ENCODE assay signal across 10 cellular contexts in genomic region chr19:55088021-55088451, GRCh38. TPM values are rescaled to one million over a fixed set of nuclear protein-coding genes. Genes with fewer than 3 reads are reported as not detected.
DNase-seq lines count a peak whose midpoint lies in the region; ATAC-seq and TF ChIP-seq lines count a peak whose summit lies in the region.
"Had no signal": no experiment of that assay in that cellular context is flagged by ENCODE, and none has a peak within 500 bp of the region (broad histone marks: within the 10 kb centered on the region; RNA-seq: fewer than 3 reads in every experiment).

No MANE protein-coding gene starts in this region.

- peak overlapping the region; percentile 78 to 86 (median 85) for H3K4me3 Mint-ChIP-seq in brain
- H3K4me3 Mint-ChIP-seq in naive B cell, result peak overlapping the region; percentile 63 to 90 (median 80)

- H2BK5ac ChIP-seq in trophoblast cell (ENCODE audit: low read depth, low read length, poor library complexity), result no peak overlapping the region

- no peaks in the 10 kb centered on the region for H3K79me1 ChIP-seq in trophoblast cell (ENCODE audit: low read length)

- intact Hi-C loops in left ventricle myocardium inferior (cut with micrococcal nuclease) (no loop called here), Right ventricle myocardium inferior (cut with DNase I) (no loop called here)

- H3K27me3 Mint-ChIP-seq in brain, result peaks cover 31% of the 10 kb centered on the region
- peaks cover 48 to 61% (median 58%) of the 10 kb centered on the region in 3 donors for H3K27me3 Mint-ChIP-seq in naive B cell

- H3K9me3 Mint-ChIP-seq in brain (peaks cover 0 to under 1% (median 0%) of the 10 kb centered on the region in 5 experiments), naive B cell (no peaks in the 10 kb centered on the region)

- H3K4ac ChIP-seq in trophoblast cell (ENCODE audit: low read depth, low read length), result no peak overlapping the region

- no peak overlapping the region for H2AK5ac ChIP-seq in trophoblast cell (ENCODE audit: low read length)

- H3K4me1 ChIP-seq in left ventricle myocardium inferior (peaks cover 42% of the 10 kb centered on the region), trophoblast cell (ENCODE audit: control insufficient read depth in 1 of 2, insufficient read depth in 2 of 2, low read length in 2 of 2) (peaks cover 8 to 10% of the 10 kb centered on the region in 2 experiments)

- H2AFZ ChIP-seq in trophoblast cell (ENCODE audit: insufficient read depth, low read length, poor library complexity), result no peak overlapping the region

- H4K91ac ChIP-seq in trophoblast cell (ENCODE audit: low read depth, low read length), result no peak overlapping the region

- no CpG with 5 or more reads among the region's 12 CpGs for WGBS in trophoblast cell (ENCODE audit: extremely low coverage, insufficient coverage, insufficient read length)

- H3K23ac ChIP-seq in trophoblast cell (ENCODE audit: low read length), result no peak overlapping the region

- peak overlapping the region; percentile 78 to 96 (median 78) for H3K27ac Mint-ChIP-seq in brain
- H3K27ac Mint-ChIP-seq in naive B cell, result peak overlapping the region in 1 of 6 donors; percentile 70

- H3K9ac ChIP-seq in trophoblast cell (ENCODE audit: low read length), result no peak overlapping the region

- TF ChIP-seq CTCF in left ventricle myocardium inferior (IDR thresholded peaks at IDR 0.05; ENCODE audit: borderline replicate concordance) (no peak), brain (conservative IDR thresholded peaks at IDR 0.05) (no peak)

- H2BK12ac ChIP-seq in trophoblast cell (ENCODE audit: low read length), result no peak overlapping the region

- H3K79me2 ChIP-seq in trophoblast cell (ENCODE audit: control insufficient read depth, insufficient read depth, low read length, poor library complexity), result no peaks in the 10 kb centered on the region

- peaks cover 28% of the 10 kb centered on the region for H3K36me3 ChIP-seq in left ventricle myocardium inferior
- peaks cover 47 to 64% of the 10 kb centered on the region in 2 experiments for H3K36me3 ChIP-seq in trophoblast cell (ENCODE audit: control insufficient read depth in 1 of 2, insufficient read depth in 2 of 2, low read length in 2 of 2)
- H3K36me3 ChIP-seq: ovary had no signal

- H3K27me3 ChIP-seq in left ventricle myocardium inferior (ENCODE audit: low read depth) (peaks cover 37% of the 10 kb centered on the region), trophoblast cell (ENCODE audit: insufficient read depth, low read length) (no peaks in the 10 kb centered on the region)

- ATAC-seq in Right ventricle myocardium inferior, result no peak
- no peak for ATAC-seq in naive B cell (ENCODE audit: low read depth in 2 of 2)
- no peak for ATAC-seq in HG03097 (IDR thresholded peaks at IDR 0.05; ENCODE audit: low FRiP score, unreplicated experiment)

- H2BK120ac ChIP-seq in trophoblast cell (ENCODE audit: insufficient read depth, low read length, poor library complexity), result no peak overlapping the region

- H3K36me3 Mint-ChIP-seq in brain (peaks cover 13% of the 10 kb centered on the region), naive B cell (peaks cover 0 to 23% of the 10 kb centered on the region in 2 donors)

- H3K4me3 ChIP-seq in left ventricle myocardium inferior (peak overlapping the region; percentile 70), trophoblast cell (ENCODE audit: low read depth, low read length) (no peak overlapping the region)

- H3K18ac ChIP-seq in trophoblast cell (ENCODE audit: low read length), result no peak overlapping the region

- H3K4me2 ChIP-seq in trophoblast cell (ENCODE audit: low read length), result no peak overlapping the region

- H4K12ac ChIP-seq in trophoblast cell (ENCODE audit: low read depth, low read length), result no peak overlapping the region

- H3K27ac ChIP-seq in left ventricle myocardium inferior (replicated peaks) (peak overlapping the region; percentile 64), trophoblast cell (ENCODE audit: low read depth, low read length) (no peak overlapping the region), caudate nucleus (ENCODE audit: low read depth, low read length) (no peak overlapping the region)
- H3K27ac ChIP-seq: ovary had no signal

- H3K9me3 ChIP-seq in left ventricle myocardium inferior (replicated peaks), result no peaks in the 10 kb centered on the region
- H3K9me3 ChIP-seq in trophoblast cell (ENCODE audit: insufficient read depth, low read depth, low read length), result no peaks in the 10 kb centered on the region
- H3K9me3 ChIP-seq: ovary had no signal

- H4K8ac ChIP-seq in trophoblast cell (ENCODE audit: low read depth, low read length), result no peak overlapping the region

- peaks cover 37% of the 10 kb centered on the region for H3K4me1 Mint-ChIP-seq in brain
- H3K4me1 Mint-ChIP-seq in naive B cell, result peaks cover 28 to 35% (median 30%) of the 10 kb centered on the region in 3 donors

- no peak overlapping the region for H3K14ac ChIP-seq in trophoblast cell (ENCODE audit: low read length)

- DNase-seq in left ventricle myocardium inferior (no peak), Right ventricle myocardium inferior (ENCODE audit: missing footprints) (no peak), naive B cell (no peak), trophoblast cell (no peak), cortex of kidney (lab: John Stamatoyannopoulos, UW) (no peak), caudate nucleus (lab: John Stamatoyannopoulos, UW) (no peak)
- DNase-seq: NCI-H1417 treated with DMSO at 0.1 percent for 48 hours had no signal

RNA-seq across cellular contexts. Expression of gene EPS8L1, which starts 12.4 kb away (rescaled TPM):
- total RNA-seq in left ventricle myocardium inferior (0.88 TPM), Right ventricle myocardium inferior (1.9 TPM)
- polyA plus RNA-seq in brain (ENCODE audit: insufficient read depth, low read depth, low replicate concordance) (5.5 TPM), naive B cell (ENCODE audit: low read depth in 6 of 6) (not detected)
- 188 and 197 TPM in 2 replicates for polyA plus RNA-seq in trophoblast cell (2013)

RNA-seq across cellular contexts. Expression of gene RDH13, which starts 25.1 kb away (rescaled TPM):
- total RNA-seq in left ventricle myocardium inferior (53.8 TPM), Right ventricle myocardium inferior (47.8 TPM)
- polyA plus RNA-seq in brain (ENCODE audit: insufficient read depth, low read depth, low replicate concordance) (4.8 TPM), naive B cell (ENCODE audit: low read depth in 6 of 6) (10 to 100 TPM in 1 of 6 donors, 1 to 10 TPM in 5; 2.7 to 20.4 (median 8.4) TPM)
- 64.1 and 68.9 TPM in 2 replicates for polyA plus RNA-seq in trophoblast cell (2013)

RNA-seq across cellular contexts. Expression of gene PPP1R12C, which starts 29.4 kb away (rescaled TPM):
- total RNA-seq in left ventricle myocardium inferior (228 TPM), Right ventricle myocardium inferior (140 TPM)
- polyA plus RNA-seq in brain (ENCODE audit: insufficient read depth, low read depth, low replicate concordance) (56.9 TPM), naive B cell (ENCODE audit: low read depth in 6 of 6) (1 to 10 TPM; 1.0 to 8.1 (median 3.2) TPM)
- polyA plus RNA-seq in trophoblast cell (2013), result 65.1 and 65.9 TPM in 2 replicates

RNA-seq across cellular contexts. Expression of gene GP6, which starts 50.0 kb away (rescaled TPM):
- total RNA-seq in left ventricle myocardium inferior (0.30 TPM), Right ventricle myocardium inferior (0.49 TPM)
- polyA plus RNA-seq in brain (ENCODE audit: insufficient read depth, low read depth, low replicate concordance) (not detected), naive B cell (ENCODE audit: low read depth in 6 of 6) (1 to 10 TPM in 1 of 6 donors, under 1 TPM in 4, not detected in 1; 0.13 to 2.1 (median 0.47) TPM)
- 1.3 and 1.4 TPM in 2 replicates for polyA plus RNA-seq in trophoblast cell (2013)
